8 cellular contexts compared by ENCODE assay signal in the genomic region with DNA sequence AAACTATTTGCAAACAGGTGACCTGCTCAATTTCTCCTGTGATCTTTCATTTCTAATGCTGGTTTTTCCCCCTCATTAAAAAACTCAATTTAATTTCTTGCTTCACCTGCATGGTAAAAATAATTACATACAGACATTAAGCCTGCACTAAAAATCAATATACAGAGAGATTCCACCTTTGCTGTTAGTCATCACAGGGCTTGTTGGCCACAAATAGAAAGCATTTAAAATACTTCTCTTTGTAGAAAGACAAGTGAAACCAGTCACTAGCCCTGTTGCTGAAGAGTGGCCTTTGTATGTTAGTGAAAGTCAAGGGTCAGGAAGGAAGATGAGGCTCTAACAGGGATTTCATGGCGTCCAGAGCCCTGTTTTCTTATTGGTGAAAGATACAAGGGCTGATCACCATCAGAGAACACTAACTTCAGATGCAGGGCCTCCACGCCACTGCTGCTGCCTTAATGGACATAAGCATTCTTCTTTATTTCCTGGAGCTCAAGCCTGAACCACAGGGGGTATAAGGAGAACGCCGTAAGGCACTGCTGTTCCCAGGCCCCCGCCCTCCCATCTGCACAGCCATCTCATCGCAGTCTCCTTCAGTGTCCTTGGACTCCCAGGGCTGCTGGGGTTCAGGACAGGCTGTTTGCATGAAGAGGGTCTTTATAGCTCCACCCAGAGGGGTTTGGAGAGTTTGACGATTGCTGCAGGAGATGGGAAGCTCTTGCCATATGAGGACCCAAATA.
DNase-seq lines count a peak whose midpoint lies in the region; ATAC-seq, FAIRE-seq and TF ChIP-seq lines count a peak whose summit lies in the region.

No MANE protein-coding gene starts in this region.

- peak overlapping the region; percentile 39 to 73 for H3K4me3 Mint-ChIP-seq in stimulated activated naive CD8-positive, alpha-beta T cell treated with anti-CD3 and anti-CD28 coated beads, Interleukin-15, amount 100 ng/mL, for 72 hours
- no peak overlapping the region for H3K4me3 Mint-ChIP-seq in activated T-cell treated with anti-CD3 and anti-CD28 coated beads, Interleukin-2, amount 50 U/mL, for 24 hours

- no peaks in the 10 kb centered on the region for H3K9me2 ChIP-seq in PC-9 (ENCODE audit: insufficient read depth)

- H3K9me3 ChIP-seq in A549 (no peaks in the 10 kb centered on the region), PC-9 (ENCODE audit: insufficient read depth, low read depth) (no peaks in the 10 kb centered on the region)

- H3K4me1 ChIP-seq in A549 = peaks cover 62% of the 10 kb centered on the region
- H3K4me1 ChIP-seq in PC-9 (replicated peaks; ENCODE audit: insufficient read depth) = peaks cover 82% of the 10 kb centered on the region
- peaks cover 50% of the 10 kb centered on the region for H3K4me1 ChIP-seq in foreskin keratinocyte

- POLR2A ChIA-PET in A549 (lab: Yijun Ruan, JAX) (no interaction called here), PC-9 (lab: Charles Lee; ENCODE audit: unreplicated experiment) (interaction anchor here (0.6 kb wide), 1 partner anchor 163 kb away, joined by 4 read pairs; no protein-coding TSS in a partner anchor)

- H3K27me3 ChIP-seq in PC-9 (ENCODE audit: insufficient read depth, low read depth) = no peaks in the 10 kb centered on the region
- no peaks in the 10 kb centered on the region for H3K27me3 ChIP-seq in foreskin keratinocyte

- no peaks in the 10 kb centered on the region for H3K27me3 Mint-ChIP-seq in stimulated activated naive CD8-positive, alpha-beta T cell treated with anti-CD3 and anti-CD28 coated beads, Interleukin-15, amount 100 ng/mL, for 72 hours
- H3K27me3 Mint-ChIP-seq in activated T-cell treated with anti-CD3 and anti-CD28 coated beads, Interleukin-2, amount 50 U/mL, for 24 hours = no peaks in the 10 kb centered on the region

- TF ChIP-seq RAD21 in A549 (conservative IDR thresholded peaks at IDR 0.05 in 1 of 2, IDR thresholded peaks at IDR 0.05 in 1 of 2) = no peak

- TF ChIP-seq POLR2A in A549 (IDR thresholded peaks at IDR 0.05; ENCODE audit: low read length) = no peak

- no peak for TF ChIP-seq EP300 in A549 (IDR thresholded peaks at IDR 0.05)

- no peaks in the 10 kb centered on the region for H3K36me3 ChIP-seq in PC-9 (ENCODE audit: low read depth)

- TF ChIP-seq CTCF in A549 (IDR thresholded peaks at IDR 0.05) (no peak), PC-9 (conservative IDR thresholded peaks at IDR 0.05) (no peak), foreskin keratinocyte (conservative IDR thresholded peaks at IDR 0.05) (no peak)

- no peaks in the 10 kb centered on the region for H4K20me1 ChIP-seq in PC-9 (ENCODE audit: insufficient read depth)

- no peak overlapping the region for H3K4me2 ChIP-seq in A549
- H3K4me2 ChIP-seq in PC-9 = peak overlapping the region; percentile 77

- H3K4me3 ChIP-seq in A549 (no peak overlapping the region), PC-9 (no peak overlapping the region)

- H3K79me2 ChIP-seq in PC-9 (ENCODE audit: low read depth) = no peaks in the 10 kb centered on the region; the same call in 1 of the 2 replicates

- peak overlapping the region; percentile 86 to 87; a peak in 4 of 6 replicates for H3K27ac ChIP-seq in A549
- peak overlapping the region; percentile 21; the same call in 1 of the 2 replicates for H3K27ac ChIP-seq in PC-9
- H3K27ac ChIP-seq in foreskin keratinocyte = peak overlapping the region; percentile 86

- no peak overlapping the region for H2AFZ ChIP-seq in PC-9

- BruUV-seq in PC-9 (replicated peaks; lab: Mats Ljungman, UMichigan) = no TSS peak

- no peak for FAIRE-seq in A549 (lab: Jason Lieb, UNC)

- DNase-seq in A549 (ENCODE audit: low read depth in 1 of 2, low spot score in 1 of 2) (no peak), PC-9 (peak in 1 of 2 experiments; percentile 62), foreskin keratinocyte (no peak)
- no peak for DNase-seq in stimulated activated naive CD8-positive, alpha-beta T cell treated with anti-CD3 and anti-CD28 coated beads, Interleukin-15, amount 100 ng/mL, for 72 hours
- DNase-seq in activated T-cell treated with anti-CD3 and anti-CD28 coated beads, Interleukin-2, amount 50 U/mL, for 24 hours = no peak

- H3K4me1 Mint-ChIP-seq in stimulated activated naive CD8-positive, alpha-beta T cell treated with anti-CD3 and anti-CD28 coated beads, Interleukin-15, amount 100 ng/mL, for 72 hours = peaks cover 100% of the 10 kb centered on the region
- H3K4me1 Mint-ChIP-seq in activated T-cell treated with anti-CD3 and anti-CD28 coated beads, Interleukin-2, amount 50 U/mL, for 24 hours (ENCODE audit: low read depth) = peaks cover 97% of the 10 kb centered on the region

- intact Hi-C loops in PC-9 (cut with micrococcal nuclease; ENCODE audit: unreplicated experiment) = no loop called here

- no peaks in the 10 kb centered on the region for H3K9me3 Mint-ChIP-seq in stimulated activated naive CD8-positive, alpha-beta T cell treated with anti-CD3 and anti-CD28 coated beads, Interleukin-15, amount 100 ng/mL, for 72 hours
- H3K9me3 Mint-ChIP-seq in activated T-cell treated with anti-CD3 and anti-CD28 coated beads, Interleukin-2, amount 50 U/mL, for 24 hours = peaks cover 2% of the 10 kb centered on the region

- no peaks in the 10 kb centered on the region for H3K36me3 Mint-ChIP-seq in activated T-cell treated with anti-CD3 and anti-CD28 coated beads, Interleukin-2, amount 50 U/mL, for 24 hours (ENCODE audit: low read depth)

- 87% methylated on average over 6 of the region's 7 CpGs for WGBS in A549 (ENCODE audit: missing lambda C conversion rate)

- no peak for ATAC-seq in A549
- peak; percentile 33 for ATAC-seq in GM21576 (IDR thresholded peaks at IDR 0.05; ENCODE audit: unreplicated experiment)
- no peak for ATAC-seq in foreskin keratinocyte
- no peak for ATAC-seq in stimulated activated naive CD8-positive, alpha-beta T cell treated with anti-CD3 and anti-CD28 coated beads, Interleukin-15, amount 100 ng/mL, for 72 hours
- ATAC-seq in HG03469 (IDR thresholded peaks at IDR 0.05; ENCODE audit: unreplicated experiment) = no peak
- ATAC-seq in HG03439 (IDR thresholded peaks at IDR 0.05; ENCODE audit: unreplicated experiment) = no peak

- H3K27ac Mint-ChIP-seq in stimulated activated naive CD8-positive, alpha-beta T cell treated with anti-CD3 and anti-CD28 coated beads, Interleukin-15, amount 100 ng/mL, for 72 hours = peak overlapping the region in 1 of 2 donors; percentile 63
- H3K27ac Mint-ChIP-seq in activated T-cell treated with anti-CD3 and anti-CD28 coated beads, Interleukin-2, amount 50 U/mL, for 24 hours = no peak overlapping the region

- CTCF ChIA-PET in A549 (lab: Yijun Ruan, JAX) = interaction anchor here (1.0 to 2.3 kb wide), 2 partner anchors 237 to 357 kb away, joined by 3 to 7 read pairs; no protein-coding TSS in a partner anchor
- CTCF ChIA-PET in PC-9 (lab: Charles Lee) = no interaction called here

- H3F3A ChIP-seq in PC-9 (ENCODE audit: insufficient read depth, low read depth) = peaks cover 51% of the 10 kb centered on the region

TF ChIP-seq in A549, 52 proteins besides CTCF, POLR2A, EP300 and RAD21 (continues in another document):
- TF ChIP-seq TFCP2L1 (CRISPR knock-in tag; IDR thresholded peaks at IDR 0.05) (no peak), ESRRA (IDR thresholded peaks at IDR 0.05; ENCODE audit: borderline replicate concordance, low read length) (no peak), MAFK (IDR thresholded peaks at IDR 0.05; ENCODE audit: partially characterized antibody) (no peak), BCL3 (IDR thresholded peaks at IDR 0.05) (no peak), RCOR1 (IDR thresholded peaks at IDR 0.05; ENCODE audit: low read depth, low read length) (no peak), HEYL (CRISPR knock-in tag; IDR thresholded peaks at IDR 0.05) (no peak), JUN (IDR thresholded peaks at IDR 0.05) (no peak), FOXS1 (CRISPR knock-in tag; IDR thresholded peaks at IDR 0.05) (no peak), HOXB5 (CRISPR knock-in tag; IDR thresholded peaks at IDR 0.05) (no peak), ZSCAN20 (CRISPR knock-in tag; IDR thresholded peaks at IDR 0.05) (no peak), KDM1A (IDR thresholded peaks at IDR 0.05; ENCODE audit: low read depth) (no peak), PBX3 (IDR thresholded peaks at IDR 0.05) (no peak)
- TF ChIP-seq, protein P1, sequence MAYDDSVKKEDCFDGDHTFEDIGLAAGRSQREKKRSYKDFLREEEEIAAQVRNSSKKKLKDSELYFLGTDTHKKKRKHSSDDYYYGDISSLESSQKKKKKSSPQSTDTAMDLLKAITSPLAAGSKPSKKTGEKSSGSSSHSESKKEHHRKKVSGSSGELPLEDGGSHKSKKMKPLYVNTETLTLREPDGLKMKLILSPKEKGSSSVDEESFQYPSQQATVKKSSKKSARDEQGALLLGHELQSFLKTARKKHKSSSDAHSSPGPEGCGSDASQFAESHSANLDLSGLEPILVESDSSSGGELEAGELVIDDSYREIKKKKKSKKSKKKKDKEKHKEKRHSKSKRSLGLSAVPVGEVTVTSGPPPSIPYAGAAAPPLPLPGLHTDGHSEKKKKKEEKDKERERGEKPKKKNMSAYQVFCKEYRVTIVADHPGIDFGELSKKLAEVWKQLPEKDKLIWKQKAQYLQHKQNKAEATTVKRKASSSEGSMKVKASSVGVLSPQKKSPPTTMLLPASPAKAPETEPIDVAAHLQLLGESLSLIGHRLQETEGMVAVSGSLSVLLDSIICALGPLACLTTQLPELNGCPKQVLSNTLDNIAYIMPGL (CRISPR knock-in tag; IDR thresholded peaks at IDR 0.05; ENCODE audit: borderline replicate concordance) = no peak

Comparison
In these comparisons a context has a peak if more than half of its experiments do, and no peak if none do; other contexts are left out.
1. H3K27ac ChIP-seq: peak in every context shown above with its lines; median percentile 86 in A549; 86 in foreskin keratinocyte; 21 in PC-9.